In the genomic region with DNA sequence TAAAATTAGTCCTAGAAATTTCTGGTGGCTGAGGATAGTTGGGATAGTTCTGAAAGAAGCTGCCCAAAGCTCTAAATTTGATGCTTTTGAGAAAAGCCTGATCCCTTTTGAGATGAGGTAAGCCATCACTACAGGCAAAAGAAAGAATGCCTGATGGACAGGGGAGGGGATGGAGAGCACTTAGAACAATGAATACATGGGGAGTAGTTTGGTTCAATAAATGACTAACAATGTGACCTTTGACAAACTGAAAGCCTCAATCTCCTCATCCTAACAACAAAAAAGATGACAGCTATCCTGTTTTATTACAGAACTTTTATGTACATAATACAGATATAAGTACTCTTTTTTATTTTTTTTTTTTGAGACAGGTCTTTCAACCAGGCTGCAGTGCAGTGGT, we compare ENCODE assay signal across 17 cellular contexts. TPM values are rescaled to one million over a fixed set of nuclear protein-coding genes. Genes with fewer than 3 reads are reported as not detected.
DNase-seq lines count a peak whose midpoint lies in the region; ATAC-seq and TF ChIP-seq lines count a peak whose summit lies in the region.
"Had no signal": no experiment of that assay in that cellular context is flagged by ENCODE, and none has a peak within 500 bp of the region (broad histone marks: within the 10 kb centered on the region; RNA-seq: fewer than 3 reads in every experiment).

No MANE protein-coding gene starts in this region.

- H3K4me3 ChIP-seq in vagina = no peak overlapping the region
- H3K4me3 ChIP-seq: MG63 had no signal

- TF ChIP-seq POLR2A in vagina (IDR thresholded peaks at IDR 0.05) = no peak

- DNase-seq in activated naive CD4-positive, alpha-beta T cell treated with anti-CD3 and anti-CD28 coated beads, Interleukin-2, amount 50 U/mL, for 72 hours (ENCODE audit: low spot score in 2 of 2) = no peak
- DNase-seq in activated naive CD4-positive, alpha-beta T cell treated with Interleukin-2 at 50 U/mL for 16 hours = no peak
- DNase-seq in epithelial cell of prostate (ENCODE audit: low read depth, low spot score) (no peak), osteocyte (ENCODE audit: extremely low spot score, unreplicated experiment) (no peak), vagina (ENCODE audit: extremely low spot score in 2 of 2) (no peak), CD14-positive monocyte (ENCODE audit: low spot score) (no peak)
- DNase-seq: COR-L47, HCEC 1CT, IMR-90, Karpas-422, MG63, NCI-H1092, NCI-H1694 treated with DMSO at 0.1 percent for 48 hours, NCI-H526 treated with DMSO at 0.1 percent for 48 hours, SHP77 treated with DMSO at 0.1 percent for 48 hours had no signal

- intact Hi-C loops in vagina (cut with DNase I) = no loop called here
- intact Hi-C loops in CD14-positive monocyte (cut with micrococcal nuclease) = no loop called here

- H3K4me3 Mint-ChIP-seq in osteocyte (ENCODE audit: unreplicated experiment) (no peak overlapping the region), CD14-positive monocyte (no peak overlapping the region)

- TF ChIP-seq CTCF in osteocyte (IDR thresholded peaks at IDR 0.05) (no peak), vagina (IDR thresholded peaks at IDR 0.05) (no peak), CD14-positive monocyte (IDR thresholded peaks at IDR 0.05) (no peak)

- no peaks in the 10 kb centered on the region for H3K9me3 Mint-ChIP-seq in activated naive CD4-positive, alpha-beta T cell treated with anti-CD3 and anti-CD28 coated beads, Interleukin-2, amount 50 U/mL, for 72 hours
- H3K9me3 Mint-ChIP-seq in osteocyte (ENCODE audit: unreplicated experiment) (no peaks in the 10 kb centered on the region), CD14-positive monocyte (no peaks in the 10 kb centered on the region)

- H3K27ac Mint-ChIP-seq in activated naive CD4-positive, alpha-beta T cell treated with anti-CD3 and anti-CD28 coated beads, Interleukin-2, amount 50 U/mL, for 72 hours = peak overlapping the region in 1 of 2 donors; percentile 58
- H3K27ac Mint-ChIP-seq in osteocyte (ENCODE audit: unreplicated experiment) (peak overlapping the region; percentile 47), CD14-positive monocyte (peak overlapping the region in 2 of 7 donors; percentile 12 to 69)

- no peaks in the 10 kb centered on the region for H3K9me3 ChIP-seq in vagina
- H3K9me3 ChIP-seq: MG63 had no signal

- H3K27me3 ChIP-seq in vagina = no peaks in the 10 kb centered on the region
- H3K27me3 ChIP-seq: MG63 had no signal

- no peaks in the 10 kb centered on the region for H3K4me1 ChIP-seq in vagina

- peak; percentile 53 to 66 for ATAC-seq in activated naive CD4-positive, alpha-beta T cell treated with anti-CD3 and anti-CD28 coated beads, Interleukin-2, amount 50 U/mL, for 72 hours
- ATAC-seq in GM19395 (IDR thresholded peaks at IDR 0.05; ENCODE audit: unreplicated experiment) = no peak
- ATAC-seq in GM21737 (IDR thresholded peaks at IDR 0.05; ENCODE audit: unreplicated experiment) = no peak

- H3K4me1 Mint-ChIP-seq in osteocyte (ENCODE audit: unreplicated experiment) (peaks cover 19% of the 10 kb centered on the region), CD14-positive monocyte (peaks cover 8% of the 10 kb centered on the region)

- peaks cover 0 to 67% of the 10 kb centered on the region in 2 donors for H3K36me3 ChIP-seq in vagina

- H3K27ac ChIP-seq in epithelial cell of prostate (peak overlapping the region; percentile 38), vagina (peak overlapping the region; percentile 63)

- H3K36me3 Mint-ChIP-seq in activated naive CD4-positive, alpha-beta T cell treated with anti-CD3 and anti-CD28 coated beads, Interleukin-2, amount 50 U/mL, for 72 hours = peaks cover 11 to 14% of the 10 kb centered on the region in 2 donors
- H3K36me3 Mint-ChIP-seq in osteocyte (ENCODE audit: unreplicated experiment) (peaks cover 64% of the 10 kb centered on the region), CD14-positive monocyte (peaks cover 81 to 87% of the 10 kb centered on the region in 2 donors)

- H3K27me3 Mint-ChIP-seq in osteocyte (ENCODE audit: unreplicated experiment) (no peaks in the 10 kb centered on the region), CD14-positive monocyte (ENCODE audit: low read depth in 3 of 3) (no peaks in the 10 kb centered on the region)

RNA-seq across cellular contexts. Expression of gene GFPT1, which starts 42.7 kb away (rescaled TPM):
- total RNA-seq in activated naive CD4-positive, alpha-beta T cell treated with anti-CD3 and anti-CD28 coated beads, Interleukin-2, amount 50 U/mL, for 72 hours = 10 to 100 TPM; 25.1 to 57.7 TPM
- total RNA-seq in osteocyte (48.3 and 59.3 TPM in 2 replicates), vagina (17.9 TPM)
- polyA plus RNA-seq in CD14-positive monocyte = 1 to 10 TPM; 3.6 to 4.5 TPM

Comparison
In these comparisons a context has a peak if more than half of its experiments do, and no peak if none do; other contexts are left out.
1. ATAC-seq: peak in activated naive CD4-positive, alpha-beta T cell treated with anti-CD3 and anti-CD28 coated beads, Interleukin-2, amount 50 U/mL, for 72 hours (2 of 2); none in GM19395 (single experiment) and GM21737 (single experiment).